ENCODE assay signal across 24 cellular contexts in the genomic region with DNA sequence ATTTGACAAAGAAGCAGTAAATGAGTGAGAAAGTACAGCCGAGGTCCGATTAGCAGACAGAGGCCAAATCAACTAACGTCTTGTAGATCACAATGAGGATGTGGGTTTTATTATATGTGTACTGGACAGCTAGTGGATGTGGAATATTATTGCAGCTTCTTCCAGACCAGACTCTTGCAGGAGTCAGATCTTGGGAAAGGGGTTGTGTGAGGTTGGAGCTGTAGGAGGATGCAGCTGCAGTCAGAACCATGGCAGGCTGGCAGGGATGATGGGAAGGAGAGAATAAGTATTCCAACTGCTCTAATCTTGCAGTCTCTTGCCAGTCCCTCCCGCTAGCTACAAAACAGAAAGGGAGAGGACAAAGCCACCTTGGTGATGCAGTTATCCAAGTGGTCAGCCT.
"Had no signal": no experiment of that assay in that cellular context is flagged by ENCODE, and none has a peak within 500 bp of the region (broad histone marks: within the 10 kb centered on the region; RNA-seq: fewer than 3 reads in every experiment).

No MANE protein-coding gene starts in this region.

- ATAC-seq: esophagus mucosa; heart right ventricle; left cardiac atrium; left lung; mucosa of descending colon; natural killer cell treated with Interleukin-12 subunit alpha and Interleukin-12 subunit beta and Interleukin-15 and Interleukin-18, amount 100 ng/mL, for 72 hours; sciatic nerve; stimulated activated effector memory CD8-positive, alpha-beta T cell treated with anti-CD3 and anti-CD28 coated beads, Interleukin-12 subunit alpha, Interleukin-12 subunit beta, amount 100 ng/mL, for 72 hours had no signal

- DNase-seq: dorsolateral prefrontal cortex; effector CD4-positive, alpha-beta T cell; foreskin melanocyte; glutamatergic neuron; heart right ventricle; hippocampal formation; left cardiac atrium; left lung; mesenchymal stem cell; mucosa of descending colon; naive B cell; nucleus accumbens; stimulated activated CD4-positive, alpha-beta T cell treated with anti-CD3 and anti-CD28 coated beads, Interleukin-2, amount 100 ng/mL, for 24 hours; stimulated activated CD4-positive, alpha-beta T cell treated with anti-CD3 and anti-CD28 coated beads, Interleukin-4, amount 100 ng/mL, for 24 hours; stimulated activated naive CD4-positive, alpha-beta T cell treated with Interleukin-2 at 50 U/mL for 16 hours; stomach; thyroid gland had no signal

- H3K4me3 ChIP-seq: heart right ventricle, left lung, mucosa of descending colon, prostate gland, right atrium auricular region, stomach, thyroid gland had no signal

- H3K36me3 ChIP-seq: heart right ventricle, left lung, prostate gland, right atrium auricular region, stomach, thyroid gland had no signal

- H3K27me3 ChIP-seq: dorsolateral prefrontal cortex, left lung, right atrium auricular region, stomach, thyroid gland had no signal

- H3K9me3 ChIP-seq: mucosa of descending colon, prostate gland, thyroid gland had no signal

- H3K4me1 ChIP-seq: heart right ventricle, left lung, prostate gland, right atrium auricular region, stomach, thyroid gland had no signal

- H3K27ac ChIP-seq: dorsolateral prefrontal cortex, epithelial cell of prostate, heart right ventricle, left lung, prostate gland, right atrium auricular region, stomach, thyroid gland had no signal
